8 cellular contexts compared by ENCODE assay signal in genomic region chr14:74762917-74763802, GRCh38. TPM values are rescaled to one million over a fixed set of nuclear protein-coding genes. Genes with fewer than 3 reads are reported as not detected.
DNase-seq lines count a peak whose midpoint lies in the region; ATAC-seq and TF ChIP-seq lines count a peak whose summit lies in the region.

Gene YLPM1, plus strand, starts transcription at chr14:74763316. Its CDS starts 174 bp downstream, at chr14:74763490.

- H3K4me3 ChIP-seq in thyroid gland (replicated peaks in 1 of 3), result peak within 1 kb of the TSS; percentile 56 to 88 (median 87)

- peak; percentile 24 to 83 for TF ChIP-seq POLR2A in thyroid gland (IDR thresholded peaks at IDR 0.05)

- peak; percentile 94 for DNase-seq in GM10266 (ENCODE audit: extremely low spot score)
- peak; percentile 99 for DNase-seq in NCI-H1092 treated with DMSO at 0.1 percent for 48 hours (lab: John Stamatoyannopoulos, UW)
- DNase-seq in SKM-1 treated with dmso at 0.1 percent for 144 hours (lab: John Stamatoyannopoulos, UW; ENCODE audit: unreplicated experiment), result peak; percentile 82
- DNase-seq in activated naive CD8-positive, alpha-beta T cell treated with anti-CD3 and anti-CD28 coated beads for 36 hours, result peak; percentile 91
- DNase-seq in glutamatergic neuron, result peak; percentile 90
- DNase-seq in osteocyte (ENCODE audit: extremely low spot score, unreplicated experiment), result peak; percentile 96
- peak; percentile 91 to 92 for DNase-seq in thyroid gland

- H3K27me3 Mint-ChIP-seq in activated naive CD8-positive, alpha-beta T cell treated with anti-CD3 and anti-CD28 coated beads for 36 hours, result no peaks in the 10 kb centered on the region
- no peaks in the 10 kb centered on the region for H3K27me3 Mint-ChIP-seq in glutamatergic neuron (ENCODE audit: unreplicated experiment)
- H3K27me3 Mint-ChIP-seq in osteocyte (ENCODE audit: unreplicated experiment), result peaks cover 2% of the 10 kb centered on the region

- no peaks in the 10 kb centered on the region for H3K27me3 ChIP-seq in thyroid gland

- H3K4me1 ChIP-seq in thyroid gland, result peaks cover 19 to 24% of the 10 kb centered on the region in 2 donors

- peak within 1 kb of the TSS; percentile 67 to 79 (median 75) for H3K27ac ChIP-seq in thyroid gland

- no peaks in the 10 kb centered on the region for H3K36me3 ChIP-seq in thyroid gland

- intact Hi-C loops in thyroid gland (cut with DNase I), result no loop called here

- H3K27ac Mint-ChIP-seq in activated naive CD8-positive, alpha-beta T cell treated with anti-CD3 and anti-CD28 coated beads for 36 hours, result peak within 1 kb of the TSS; percentile 89
- peak within 1 kb of the TSS; percentile 90 for H3K27ac Mint-ChIP-seq in glutamatergic neuron (ENCODE audit: unreplicated experiment)
- peak within 1 kb of the TSS; percentile 90 for H3K27ac Mint-ChIP-seq in osteocyte (ENCODE audit: unreplicated experiment)

- H3K9me3 ChIP-seq in thyroid gland, result no peaks in the 10 kb centered on the region

- WGBS in thyroid gland, 2 donors, result 0 to 1% methylated on average over 38 to 41 of the region's 76 CpGs

- TF ChIP-seq CTCF in GM10266 (IDR thresholded peaks at IDR 0.05; ENCODE audit: control insufficient read depth, insufficient read depth, low read depth, missing control alignments) (peak; percentile 74), glutamatergic neuron (IDR thresholded peaks at IDR 0.05; ENCODE audit: partially characterized antibody, unreplicated experiment) (no peak), osteocyte (IDR thresholded peaks at IDR 0.05) (peak; percentile 66), thyroid gland (IDR thresholded peaks at IDR 0.05) (peak in 5 of 6 experiments; percentile 14 to 80 (median 52))

- peaks cover 27% of the 10 kb centered on the region for H3K36me3 Mint-ChIP-seq in activated naive CD8-positive, alpha-beta T cell treated with anti-CD3 and anti-CD28 coated beads for 36 hours
- H3K36me3 Mint-ChIP-seq in glutamatergic neuron (ENCODE audit: unreplicated experiment), result peaks cover 4% of the 10 kb centered on the region
- peaks cover 9% of the 10 kb centered on the region for H3K36me3 Mint-ChIP-seq in osteocyte (ENCODE audit: unreplicated experiment)

- H3K9me3 Mint-ChIP-seq in activated naive CD8-positive, alpha-beta T cell treated with anti-CD3 and anti-CD28 coated beads for 36 hours, result no peaks in the 10 kb centered on the region
- H3K9me3 Mint-ChIP-seq in glutamatergic neuron (ENCODE audit: unreplicated experiment) (peaks cover 4% of the 10 kb centered on the region), osteocyte (ENCODE audit: unreplicated experiment) (no peaks in the 10 kb centered on the region)

- peak within 1 kb of the TSS; percentile 98 for H3K4me3 Mint-ChIP-seq in activated naive CD8-positive, alpha-beta T cell treated with anti-CD3 and anti-CD28 coated beads for 36 hours
- peak within 1 kb of the TSS; percentile 97 for H3K4me3 Mint-ChIP-seq in glutamatergic neuron (ENCODE audit: unreplicated experiment)
- peak within 1 kb of the TSS; percentile 90 for H3K4me3 Mint-ChIP-seq in osteocyte (ENCODE audit: unreplicated experiment)

- H3K4me1 Mint-ChIP-seq in activated naive CD8-positive, alpha-beta T cell treated with anti-CD3 and anti-CD28 coated beads for 36 hours, result peaks cover 41% of the 10 kb centered on the region
- H3K4me1 Mint-ChIP-seq in glutamatergic neuron (ENCODE audit: low read depth, unreplicated experiment) (peaks cover 23% of the 10 kb centered on the region), osteocyte (ENCODE audit: unreplicated experiment) (peaks cover 44% of the 10 kb centered on the region)

- peak; percentile 91 for ATAC-seq in HG02610 (IDR thresholded peaks at IDR 0.05; ENCODE audit: unreplicated experiment)

RNA-seq across cellular contexts. Expression of gene YLPM1, which starts in this region (rescaled TPM):
- total RNA-seq in activated naive CD8-positive, alpha-beta T cell treated with anti-CD3 and anti-CD28 coated beads for 36 hours, result 10 to 100 TPM; 48.5 to 51.8 TPM
- 99.9 TPM for total RNA-seq in glutamatergic neuron (ENCODE audit: unreplicated experiment)
- 88.3 and 88.4 TPM in 2 replicates for total RNA-seq in osteocyte
- total RNA-seq in thyroid gland, result 100 to 1,000 TPM in 1 of 4 donors, 10 to 100 TPM in 3; 71.3 to 104 (median 84.8) TPM

Comparison
In these comparisons a context has a peak if more than half of its experiments do, and no peak if none do; other contexts are left out.
1. Peak in every context shown above with its lines: DNase-seq, ATAC-seq, H3K4me3 ChIP-seq and H3K27ac ChIP-seq.